8 cellular contexts compared by ENCODE assay signal in the genomic region with DNA sequence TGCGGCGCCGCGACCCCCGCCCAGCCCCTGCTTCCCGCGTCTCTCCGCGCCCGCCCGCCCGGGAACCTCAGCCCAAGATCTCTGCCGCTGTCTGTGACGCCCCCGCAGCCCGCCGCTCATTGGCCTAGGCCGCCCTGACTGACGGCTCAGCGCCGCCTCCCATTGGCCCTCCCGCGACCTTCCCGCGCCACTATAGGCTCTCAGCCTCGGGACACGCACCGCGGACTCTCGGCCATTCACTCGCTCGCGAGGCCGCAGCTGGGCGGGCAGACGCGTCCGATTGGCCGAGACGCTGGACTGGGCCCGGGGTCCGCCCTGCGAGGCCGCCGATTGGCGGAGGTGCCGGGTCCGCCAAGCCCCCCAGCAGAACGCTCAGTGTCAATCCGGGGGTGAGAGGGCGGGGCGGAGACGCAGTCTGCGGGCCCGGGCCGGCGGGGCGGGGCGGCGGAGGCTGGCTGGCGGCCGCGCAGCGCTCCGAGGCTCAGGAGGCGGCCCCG. TPM values are rescaled to one million over a fixed set of nuclear protein-coding genes. Genes with fewer than 3 reads are reported as not detected.
A peak's percentile ranks its signal among the peaks of the same experiment; 100 is the strongest.
DNase-seq lines count a peak whose midpoint lies in the region; ATAC-seq and TF ChIP-seq lines count a peak whose summit lies in the region.

Gene PRKACA (minus strand): TSS at position 95 of the 497 bp plus-strand sequence. CDS start 215 bp downstream, outside the sequence.

- H3K27ac Mint-ChIP-seq in T-helper 17 cell (peak within 1 kb of the TSS; percentile 91), type B pancreatic cell (peak within 1 kb of the TSS; percentile 90)

- peak; percentile 71 for ATAC-seq in GM18499 (IDR thresholded peaks at IDR 0.05; ENCODE audit: insufficient read depth, unreplicated experiment)
- ATAC-seq in HG02943 (IDR thresholded peaks at IDR 0.05; ENCODE audit: low read depth, unreplicated experiment), result peak; percentile 84
- ATAC-seq in T-helper 17 cell, result peak; percentile 95
- ATAC-seq in left cardiac atrium, result peak; percentile 84 to 93

- no peaks in the 10 kb centered on the region for H3K27me3 Mint-ChIP-seq in T-helper 17 cell
- no peaks in the 10 kb centered on the region for H3K27me3 Mint-ChIP-seq in type B pancreatic cell

- no peak for TF ChIP-seq CTCF in type B pancreatic cell (conservative IDR thresholded peaks at IDR 0.05)

- peaks cover 35% of the 10 kb centered on the region for H3K4me1 Mint-ChIP-seq in T-helper 17 cell
- peaks cover 27% of the 10 kb centered on the region for H3K4me1 Mint-ChIP-seq in type B pancreatic cell (ENCODE audit: unreplicated experiment)

- intact Hi-C loops in left cardiac atrium (cut with DNase I), result loop anchor here in 1 of 2 donors (5.0 kb wide), 1 partner anchor 35 kb away; no protein-coding TSS in a partner anchor
- intact Hi-C loops in posterior cingulate gyrus (cut with DNase I), result loop anchor here (1.0 to 5.0 kb wide), 3 partner anchors 19 to 35 kb away; partner anchors contain the start of gene ASF1B

- peak; percentile 75 to 91 for DNase-seq in NCI-H187 (lab: John Stamatoyannopoulos, UW)
- peak; percentile 96 to 98 (median 98) for DNase-seq in T-helper 17 cell
- peak; percentile 98 for DNase-seq in amniotic stem cell (lab: John Stamatoyannopoulos, UW)
- DNase-seq in left cardiac atrium, result peak; percentile 99
- DNase-seq in posterior cingulate gyrus, result peak; percentile 98 to 100 (median 99)
- peak; percentile 100 for DNase-seq in type B pancreatic cell (ENCODE audit: extremely low spot score, unreplicated experiment)

- H3K9me3 ChIP-seq in T-helper 17 cell (ENCODE audit: control insufficient read depth, low read length, poor library complexity, severe bottlenecking), result no peaks in the 10 kb centered on the region

- H3K36me3 Mint-ChIP-seq in T-helper 17 cell (ENCODE audit: low read depth), result no peaks in the 10 kb centered on the region
- H3K36me3 Mint-ChIP-seq in type B pancreatic cell, result no peaks in the 10 kb centered on the region

- no peaks in the 10 kb centered on the region for H3K9me3 Mint-ChIP-seq in type B pancreatic cell

- H3K4me3 Mint-ChIP-seq in T-helper 17 cell, result peak within 1 kb of the TSS; percentile 97
- peak within 1 kb of the TSS; percentile 97 for H3K4me3 Mint-ChIP-seq in type B pancreatic cell

RNA-seq across cellular contexts. Expression of gene PRKACA, which starts in this region (rescaled TPM):
- total RNA-seq in T-helper 17 cell (10 to 100 TPM; 35.2 to 38.5 TPM), left cardiac atrium (100 to 1,000 TPM; 348 to 418 TPM), type B pancreatic cell (ENCODE audit: low replicate concordance) (55.3 and 88.1 TPM in 2 replicates)

Comparison
In these comparisons a context has a peak if more than half of its experiments do, and no peak if none do; other contexts are left out.
1. Peak in every context shown above with its lines: DNase-seq and ATAC-seq.